ENCODE assay signal across 12 cellular contexts in genomic region chr11:72673943-72674828, GRCh38. TPM values are rescaled to one million over a fixed set of nuclear protein-coding genes. Genes with fewer than 3 reads are reported as not detected.
DNase-seq lines count a peak whose midpoint lies in the region; ATAC-seq, FAIRE-seq and TF ChIP-seq lines count a peak whose summit lies in the region.
"Had no signal": no experiment of that assay in that cellular context is flagged by ENCODE, and none has a peak within 500 bp of the region (broad histone marks: within the 10 kb centered on the region; RNA-seq: fewer than 3 reads in every experiment).

Gene PDE2A (minus strand): TSS chr11:72674422. CDS start chr11:72674207, 215 bp downstream.

- H3K9ac ChIP-seq in H1 (replicated peaks in 1 of 4; ENCODE audit: extremely low read depth in 1 of 4, low read depth in 3 of 4, low read length in 3 of 4), result no peak within 1 kb of the TSS

- peak within 1 kb of the TSS; percentile 7 for H4K91ac ChIP-seq in H1 (replicated peaks; ENCODE audit: insufficient read length, low read length)

- H3K4me1 ChIP-seq in H1 (replicated peaks in 1 of 4; ENCODE audit: control insufficient read depth in 3 of 4, insufficient read depth in 4 of 4, low read length in 3 of 4) (peaks cover 0 to 23% (median 17%) of the 10 kb centered on the region in 4 experiments; a peak in 6 of 7 replicates), urinary bladder (ENCODE audit: insufficient read depth) (no peaks in the 10 kb centered on the region)

- no peak for TF ChIP-seq CTCF in H1 (IDR thresholded peaks at IDR 0.05; ENCODE audit: control extremely low read depth in 1 of 3, insufficient read depth in 1 of 3, low read depth in 1 of 3, low read length in 3 of 3)

- H2BK15ac ChIP-seq in H1 (ENCODE audit: low read length), result no peak within 1 kb of the TSS

- H2AK5ac ChIP-seq in H1 (ENCODE audit: low read depth, low read length), result no peak within 1 kb of the TSS

- no peak for TF ChIP-seq RAD21 in H1 (IDR thresholded peaks at IDR 0.05 in 1 of 2, conservative IDR thresholded peaks at IDR 0.05 in 1 of 2; ENCODE audit: low read depth in 2 of 2, low read length in 2 of 2)

- CTCF ChIA-PET in H1 (lab: Charles Lee; ENCODE audit: partially characterized antibody), result interaction anchor here (0.7 to 19.1 kb wide), 11 partner anchors 10 to 195 kb away, joined by 3 to 384 read pairs (median 5); no protein-coding TSS in a partner anchor

- H3K4me3 ChIP-seq in H1 (ENCODE audit: extremely low read depth in 1 of 4, insufficient read depth in 2 of 4, low read depth in 3 of 4, low read length in 4 of 4), result peak within 1 kb of the TSS; percentile 3 to 53 (median 26); a peak in 7 of 8 replicates
- no peak within 1 kb of the TSS for H3K4me3 ChIP-seq in urinary bladder (ENCODE audit: low read depth, low read length)

- no peak for ATAC-seq in GM21717 (IDR thresholded peaks at IDR 0.05; ENCODE audit: unreplicated experiment)
- ATAC-seq: stimulated activated effector memory CD8-positive, alpha-beta T cell treated with anti-CD3 and anti-CD28 coated beads, Interleukin-12 subunit alpha, Interleukin-12 subunit beta, amount 100 ng/mL, for 72 hours had no signal

- H3K4me2 ChIP-seq in H1 (ENCODE audit: insufficient read depth in 1 of 2, low read depth in 2 of 2, low read length in 2 of 2), result peak within 1 kb of the TSS; percentile 57 to 72

- no peak for FAIRE-seq in H1 (lab: Jason Lieb, UNC)
- FAIRE-seq: A204.1 had no signal

- peaks cover 0 to 36% (median 31%) of the 10 kb centered on the region in 4 experiments; a peak in 6 of 7 replicates for H3K27me3 ChIP-seq in H1 (replicated peaks in 1 of 4; ENCODE audit: control insufficient read depth in 3 of 4, extremely low read depth in 1 of 4, insufficient read depth in 3 of 4, low read length in 3 of 4)

- H3K79me1 ChIP-seq in H1 (ENCODE audit: low read depth, low read length), result no peaks in the 10 kb centered on the region

- WGBS in H1 (ENCODE audit: extremely low coverage in 1 of 2, insufficient coverage in 1 of 2, insufficient read length in 1 of 2, insufficient replicate concordance in 2 of 2, low coverage in 1 of 2, low lambda C conversion rate in 2 of 2, missing lambda C conversion rate in 1 of 2), 2 experiments, result 20% methylated on average over 19 of the region's 21 CpGs; no CpG with 5 or more reads in 1 of the 2 experiments
- WGBS in urinary bladder, result 6% methylated on average over 21 of the region's 21 CpGs

- no peak within 1 kb of the TSS for H4K5ac ChIP-seq in H1 (ENCODE audit: insufficient read length, low read depth, low read length)

- no peak within 1 kb of the TSS for H2AFZ ChIP-seq in H1 (ENCODE audit: low read length)

- no peak within 1 kb of the TSS for H3K56ac ChIP-seq in H1 (replicated peaks; ENCODE audit: insufficient read length, low read depth, low read length)

- TF ChIP-seq POLR2A in H1 (IDR thresholded peaks at IDR 0.05; ENCODE audit: control extremely low read depth in 1 of 2, low read depth in 2 of 2, low read length in 2 of 2), result no peak

- H3K14ac ChIP-seq in H1 (ENCODE audit: insufficient read length), result no peak within 1 kb of the TSS

- H3K79me2 ChIP-seq in H1 (ENCODE audit: control insufficient read depth in 1 of 2, insufficient read depth in 2 of 2, low read length in 2 of 2), result no peaks in the 10 kb centered on the region

- no peaks in the 10 kb centered on the region for H3K36me3 ChIP-seq in H1 (ENCODE audit: control insufficient read depth in 2 of 4, insufficient read depth in 4 of 4, low read length in 3 of 4)
- no peaks in the 10 kb centered on the region for H3K36me3 ChIP-seq in urinary bladder (ENCODE audit: insufficient read depth)

- no peak within 1 kb of the TSS for H2BK120ac ChIP-seq in H1 (replicated peaks; ENCODE audit: low read depth, low read length)

- H3K23me2 ChIP-seq in H1 (ENCODE audit: low read depth, low read length), result peaks cover 8% of the 10 kb centered on the region; the same call in 1 of the 2 replicates

- no peak within 1 kb of the TSS for H2BK5ac ChIP-seq in H1 (ENCODE audit: low read depth, low read length)

- H4K20me1 ChIP-seq in H1 (replicated peaks in 1 of 2; ENCODE audit: control insufficient read depth in 1 of 2, insufficient read depth in 2 of 2, low read length in 2 of 2), result peaks cover 3 to 18% of the 10 kb centered on the region in 2 experiments

- H3K27ac ChIP-seq in H1 (ENCODE audit: low read depth, low read length) (no peak within 1 kb of the TSS), urinary bladder (ENCODE audit: low read depth) (no peak within 1 kb of the TSS)

- no peak within 1 kb of the TSS for H2BK20ac ChIP-seq in H1 (ENCODE audit: low read length)

- H4K8ac ChIP-seq in H1 (ENCODE audit: extremely low read depth, insufficient read depth, low read length), result no peak within 1 kb of the TSS; the same call in 1 of the 2 replicates

- H3K4ac ChIP-seq in H1 (replicated peaks; ENCODE audit: insufficient read length, low read depth, low read length), result no peak within 1 kb of the TSS

- TF ChIP-seq EP300 in H1 (IDR thresholded peaks at IDR 0.05; ENCODE audit: borderline replicate concordance in 1 of 2, low read depth in 2 of 2, low read length in 2 of 2), result no peak

- DNase-seq in DMS53 (lab: John Stamatoyannopoulos, UW) (peak; percentile 63), DMS53 treated with DMSO at 0.1 percent for 48 hours (lab: John Stamatoyannopoulos, UW; ENCODE audit: unreplicated experiment) (no peak), H1 (ENCODE audit: low read depth in 1 of 2, low spot score in 2 of 2) (peak in 1 of 2 experiments; percentile 67), mesenteric fat pad (ENCODE audit: low spot score) (no peak), HPDE6-E6E7 (ENCODE audit: extremely low spot score) (no peak), A172 (ENCODE audit: low spot score) (no peak)
- DNase-seq: activated CD8-positive, alpha-beta memory T cell treated with anti-CD3 and anti-CD28 coated beads, Interleukin-2, amount 50 U/mL, for 48 hours; SW 1271 had no signal

- POLR2A ChIA-PET in H1 (lab: Charles Lee; ENCODE audit: partially characterized antibody), result interaction anchor here (1.0 to 2.0 kb wide), 7 partner anchors 11 to 99 kb away, joined by 3 to 5 read pairs (median 3); no protein-coding TSS in a partner anchor

- H2BK12ac ChIP-seq in H1 (ENCODE audit: low read depth, low read length), result no peak within 1 kb of the TSS; the same call in 1 of the 2 replicates

- no peaks in the 10 kb centered on the region for H3K9me3 ChIP-seq in H1 (ENCODE audit: insufficient read depth in 2 of 2, low read depth in 1 of 2, low read length in 1 of 2)

- no peak within 1 kb of the TSS for H3K23ac ChIP-seq in H1 (ENCODE audit: insufficient read length)

- H3K18ac ChIP-seq in H1 (ENCODE audit: extremely low read depth, low read length), result no peak within 1 kb of the TSS

TF ChIP-seq in H1, 55 proteins besides CTCF, POLR2A, EP300 and RAD21 (continues in another document):
- TF ChIP-seq SP2 (IDR thresholded peaks at IDR 0.05; ENCODE audit: low read length) (no peak), CBX5 (IDR thresholded peaks at IDR 0.05; ENCODE audit: low read depth, low read length) (no peak), KDM4A (IDR thresholded peaks at IDR 0.05; ENCODE audit: low read depth, low read length, severe bottlenecking) (no peak), EGR1 (IDR thresholded peaks at IDR 0.05; ENCODE audit: borderline replicate concordance, low read depth, low read length) (0 out of 2 replicates have a peak, but pooled peaks have one; percentile 20), MAX (IDR thresholded peaks at IDR 0.05) (peak; percentile 45; the same call in 1 of the 2 replicates), SUZ12 (IDR thresholded peaks at IDR 0.05; ENCODE audit: low read length) (peak; percentile 23), GTF2F1 (IDR thresholded peaks at IDR 0.05; ENCODE audit: borderline replicate concordance, low read depth, low read length) (no peak)

RNA-seq across cellular contexts. Expression of gene PDE2A, which starts in this region (rescaled TPM):
- total RNA-seq in H1 (2021; fragmentation: NEBNext Ultra II Directional; extraction: Animal tissue kit (Norgen Biotek cat#: 25700)), result 3.4 and 5.0 TPM in 2 replicates
- 7.1 and 10.0 TPM in 2 replicates for polyA plus RNA-seq in H1 (2011; rRNA removed)
- 5.7 TPM for polyA plus RNA-seq in H1 (2011; cell fraction: cytosol; rRNA removed)
- 14.6 TPM for polyA plus RNA-seq in H1 (2011; cell fraction: nucleus; rRNA removed)
- polyA plus RNA-seq in H1 (2012, experiment 1 of 2), result 1.8 to 6.8 TPM (median 3.9 TPM) in 4 replicates
- polyA plus RNA-seq in H1 (2012, experiment 2 of 2), result 2.9 TPM
- polyA plus RNA-seq in H1 (2013, experiment 1 of 2), result 4.1 TPM
- 4.8 TPM for polyA plus RNA-seq in H1 (2013, experiment 2 of 2)
- polyA minus RNA-seq in H1 (2011; rRNA and poly(A)+ RNA removed), result 5.9 and 10.1 TPM in 2 replicates
- polyA minus RNA-seq in H1 (2011; cell fraction: cytosol; rRNA and poly(A)+ RNA removed), result 2.1 TPM
- polyA minus RNA-seq in H1 (2011; cell fraction: nucleus; rRNA and poly(A)+ RNA removed), result 6.0 TPM
- 125 TPM for total RNA-seq in mesenteric fat pad
- total RNA-seq in urinary bladder, result 18.6 TPM
- polyA plus RNA-seq in urinary bladder, result 56.1 TPM
- total RNA-seq in A172 (2014; rRNA removed; shearing (Covaris generic)), result 6.5 and 8.8 TPM in 2 replicates
